Comparison of ENCODE assay signal across 1 cellular context in the genomic region with DNA sequence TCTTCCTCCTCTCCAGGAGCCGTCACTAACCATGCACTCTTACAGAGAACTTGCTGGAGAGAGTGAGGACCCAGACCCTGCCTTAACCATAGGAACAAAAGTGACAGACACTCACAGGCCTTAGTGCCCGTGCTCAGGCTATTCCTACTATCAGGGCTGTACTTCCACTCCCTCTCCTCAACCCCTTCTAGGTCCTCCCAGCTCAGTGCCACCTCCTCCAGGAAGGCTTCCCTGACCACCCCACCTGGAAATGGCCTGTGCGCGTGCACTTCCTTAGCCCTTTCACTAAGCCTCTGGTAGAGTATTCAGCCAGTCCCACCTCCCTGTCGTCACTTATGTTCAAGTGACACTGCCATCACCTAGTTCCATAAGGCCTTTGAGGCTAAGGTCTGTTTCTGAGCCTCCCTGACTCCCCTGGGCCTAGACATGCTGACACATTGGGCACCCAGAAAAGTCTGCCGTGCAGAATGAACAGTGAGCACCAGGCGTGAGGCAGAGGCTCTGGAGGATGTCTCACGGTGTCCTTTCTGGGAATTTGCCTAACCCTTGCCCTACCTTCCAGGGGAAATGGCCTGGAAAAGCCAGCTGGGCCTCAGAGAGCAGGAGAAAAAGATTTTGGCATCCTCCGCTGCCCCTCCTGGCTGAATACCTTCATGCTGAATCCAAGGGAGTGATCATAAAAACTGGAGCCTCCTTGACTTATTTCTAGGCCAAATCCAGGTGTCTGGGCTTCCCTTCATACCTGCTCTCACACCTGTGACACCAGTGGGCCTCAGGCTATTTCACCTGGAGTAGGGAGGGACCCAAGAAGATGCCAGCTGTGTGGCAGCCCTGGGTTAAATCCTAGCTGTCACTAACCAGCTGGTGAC.
TF ChIP-seq lines count a peak whose summit lies in the region.

No MANE protein-coding gene starts in this region.

TF ChIP-seq in K562, 482 proteins besides CTCF, POLR2A, EP300 and RAD21 (continued from another document):
- TF ChIP-seq, protein P1, sequence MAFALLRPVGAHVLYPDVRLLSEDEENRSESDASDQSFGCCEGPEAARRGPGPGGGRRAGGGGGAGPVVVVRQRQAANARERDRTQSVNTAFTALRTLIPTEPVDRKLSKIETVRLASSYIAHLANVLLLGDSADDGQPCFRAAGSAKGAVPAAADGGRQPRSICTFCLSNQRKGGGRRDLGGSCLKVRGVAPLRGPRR (CRISPR knock-in tag; IDR thresholded peaks at IDR 0.05) = no peak
- TF ChIP-seq, protein P2, sequence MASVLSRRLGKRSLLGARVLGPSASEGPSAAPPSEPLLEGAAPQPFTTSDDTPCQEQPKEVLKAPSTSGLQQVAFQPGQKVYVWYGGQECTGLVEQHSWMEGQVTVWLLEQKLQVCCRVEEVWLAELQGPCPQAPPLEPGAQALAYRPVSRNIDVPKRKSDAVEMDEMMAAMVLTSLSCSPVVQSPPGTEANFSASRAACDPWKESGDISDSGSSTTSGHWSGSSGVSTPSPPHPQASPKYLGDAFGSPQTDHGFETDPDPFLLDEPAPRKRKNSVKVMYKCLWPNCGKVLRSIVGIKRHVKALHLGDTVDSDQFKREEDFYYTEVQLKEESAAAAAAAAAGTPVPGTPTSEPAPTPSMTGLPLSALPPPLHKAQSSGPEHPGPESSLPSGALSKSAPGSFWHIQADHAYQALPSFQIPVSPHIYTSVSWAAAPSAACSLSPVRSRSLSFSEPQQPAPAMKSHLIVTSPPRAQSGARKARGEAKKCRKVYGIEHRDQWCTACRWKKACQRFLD (CRISPR knock-in tag; IDR thresholded peaks at IDR 0.05) = no peak
- no peak for TF ChIP-seq CBX8 (IDR thresholded peaks at IDR 0.05; ENCODE audit: borderline replicate concordance, extremely low read depth, low read depth, low read length, poor library complexity, severe bottlenecking)
- no peak for TF ChIP-seq ZC3H4 (CRISPR knock-in tag; IDR thresholded peaks at IDR 0.05; ENCODE audit: borderline replicate concordance)
- TF ChIP-seq FOXM1 (IDR thresholded peaks at IDR 0.05; ENCODE audit: low read depth) = no peak
- TF ChIP-seq FOXM1 (CRISPR knock-in tag; IDR thresholded peaks at IDR 0.05; ENCODE audit: low read depth) = no peak
- no peak for TF ChIP-seq EZH2 (IDR thresholded peaks at IDR 0.05; ENCODE audit: borderline replicate concordance, low read depth, low read length)
- TF ChIP-seq, protein P3, sequence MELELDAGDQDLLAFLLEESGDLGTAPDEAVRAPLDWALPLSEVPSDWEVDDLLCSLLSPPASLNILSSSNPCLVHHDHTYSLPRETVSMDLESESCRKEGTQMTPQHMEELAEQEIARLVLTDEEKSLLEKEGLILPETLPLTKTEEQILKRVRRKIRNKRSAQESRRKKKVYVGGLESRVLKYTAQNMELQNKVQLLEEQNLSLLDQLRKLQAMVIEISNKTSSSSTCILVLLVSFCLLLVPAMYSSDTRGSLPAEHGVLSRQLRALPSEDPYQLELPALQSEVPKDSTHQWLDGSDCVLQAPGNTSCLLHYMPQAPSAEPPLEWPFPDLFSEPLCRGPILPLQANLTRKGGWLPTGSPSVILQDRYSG (tag; conservative IDR thresholded peaks at IDR 0.05; ENCODE audit: low read depth) = no peak
- TF ChIP-seq NFYB (IDR thresholded peaks at IDR 0.05; ENCODE audit: extremely low read depth, insufficient read length) = no peak
- TF ChIP-seq TAF7 (tag; IDR thresholded peaks at IDR 0.05) = no peak
